8 cellular contexts compared by ENCODE assay signal in genomic region chr3:32421991-32422859, GRCh38. TPM values are rescaled to one million over a fixed set of nuclear protein-coding genes. Genes with fewer than 3 reads are reported as not detected.
DNase-seq lines count a peak whose midpoint lies in the region; ATAC-seq and TF ChIP-seq lines count a peak whose summit lies in the region.

No MANE protein-coding gene starts in this region.

- in situ Hi-C loops in Caki2 (cut with HindIII; ENCODE audit: low pct_unique_long_range_greater_than_20kb, low sequenced_read_pairs): no loop called here

- H3K27ac Mint-ChIP-seq in stimulated activated naive CD8-positive, alpha-beta T cell treated with anti-CD3 and anti-CD28 coated beads, Interleukin-15, amount 100 ng/mL, for 72 hours: peak overlapping the region in 1 of 2 donors; percentile 4

- H3K4me3 ChIP-seq in MM.1S (ENCODE audit: low read length) (0 out of 2 replicates have a peak overlapping the region, but pooled peaks have one; percentile 24), adipocyte (ENCODE audit: low read length) (peak overlapping the region; percentile 18), hepatocyte (no peak overlapping the region)

- H3K4me3 Mint-ChIP-seq in stimulated activated naive CD8-positive, alpha-beta T cell treated with anti-CD3 and anti-CD28 coated beads, Interleukin-15, amount 100 ng/mL, for 72 hours: peak overlapping the region; percentile 31 to 82

- peaks cover 29% of the 10 kb centered on the region for H3F3A ChIP-seq in MM.1S (ENCODE audit: insufficient read depth, low read length)

- WGBS in hepatocyte (ENCODE audit: low lambda C conversion rate, missing lambda C conversion rate): 66% methylated on average over 10 of the region's 10 CpGs

- H3K9ac ChIP-seq in MM.1S (ENCODE audit: low read length): no peak overlapping the region
- no peak overlapping the region for H3K9ac ChIP-seq in adipocyte (ENCODE audit: low read length)

- ATAC-seq in stimulated activated naive CD8-positive, alpha-beta T cell treated with anti-CD3 and anti-CD28 coated beads, Interleukin-15, amount 100 ng/mL, for 72 hours: no peak
- ATAC-seq in HG03460 (IDR thresholded peaks at IDR 0.05; ENCODE audit: unreplicated experiment): no peak
- no peak for ATAC-seq in GM21723 (IDR thresholded peaks at IDR 0.05; ENCODE audit: unreplicated experiment)
- ATAC-seq in GM19035 (IDR thresholded peaks at IDR 0.05; ENCODE audit: unreplicated experiment): no peak

- H3K27me3 ChIP-seq in MM.1S (replicated peaks; ENCODE audit: insufficient read depth, low read length) (no peaks in the 10 kb centered on the region), adipocyte (replicated peaks; ENCODE audit: control insufficient read depth, insufficient read depth, low read length) (no peaks in the 10 kb centered on the region), hepatocyte (no peaks in the 10 kb centered on the region)

- peaks cover 98% of the 10 kb centered on the region for H3K4me1 Mint-ChIP-seq in stimulated activated naive CD8-positive, alpha-beta T cell treated with anti-CD3 and anti-CD28 coated beads, Interleukin-15, amount 100 ng/mL, for 72 hours

- H3K27me3 Mint-ChIP-seq in stimulated activated naive CD8-positive, alpha-beta T cell treated with anti-CD3 and anti-CD28 coated beads, Interleukin-15, amount 100 ng/mL, for 72 hours: no peaks in the 10 kb centered on the region

- no peaks in the 10 kb centered on the region for H3K9me3 Mint-ChIP-seq in stimulated activated naive CD8-positive, alpha-beta T cell treated with anti-CD3 and anti-CD28 coated beads, Interleukin-15, amount 100 ng/mL, for 72 hours

- H3K9me3 ChIP-seq in MM.1S (replicated peaks; ENCODE audit: insufficient read depth, low read length): no peaks in the 10 kb centered on the region
- no peaks in the 10 kb centered on the region for H3K9me3 ChIP-seq in adipocyte (ENCODE audit: control insufficient read depth, low read length)
- H3K9me3 ChIP-seq in hepatocyte (ENCODE audit: low read depth): no peaks in the 10 kb centered on the region

- H3K9me2 ChIP-seq in MM.1S (replicated peaks; ENCODE audit: insufficient read depth, low read length): no peaks in the 10 kb centered on the region
- H3K9me2 ChIP-seq in hepatocyte (replicated peaks; ENCODE audit: insufficient read depth): no peaks in the 10 kb centered on the region

- DNase-seq in Caki2 (ENCODE audit: low read depth) (peak; percentile 96), MM.1S (no peak), adipocyte (ENCODE audit: low read depth) (peak; percentile 90), hepatocyte (ENCODE audit: low spot score) (no peak)
- no peak for DNase-seq in stimulated activated naive CD8-positive, alpha-beta T cell treated with anti-CD3 and anti-CD28 coated beads, Interleukin-15, amount 100 ng/mL, for 72 hours

- no peak overlapping the region for H2AFZ ChIP-seq in MM.1S (ENCODE audit: low read length)
- no peak overlapping the region for H2AFZ ChIP-seq in hepatocyte

- H4K20me1 ChIP-seq in MM.1S (ENCODE audit: insufficient read depth, low read length): no peaks in the 10 kb centered on the region
- no peaks in the 10 kb centered on the region for H4K20me1 ChIP-seq in hepatocyte (ENCODE audit: insufficient read depth, poor library complexity, severe bottlenecking)

- no peaks in the 10 kb centered on the region for H3K79me2 ChIP-seq in MM.1S (ENCODE audit: low read length)
- H3K79me2 ChIP-seq in hepatocyte: peaks cover 58% of the 10 kb centered on the region

- H3K27ac ChIP-seq in MM.1S (ENCODE audit: low read length) (peak overlapping the region; percentile 90; the same call in 1 of the 2 replicates), hepatocyte (peak overlapping the region; percentile 88)

- H3K4me2 ChIP-seq in MM.1S (ENCODE audit: low read depth, low read length) (peak overlapping the region; percentile 58), hepatocyte (no peak overlapping the region)

- H3K36me3 ChIP-seq in MM.1S (replicated peaks; ENCODE audit: insufficient read depth, low read length): no peaks in the 10 kb centered on the region
- H3K36me3 ChIP-seq in adipocyte (ENCODE audit: control insufficient read depth, insufficient read depth, low read length, severe bottlenecking): no peaks in the 10 kb centered on the region
- no peaks in the 10 kb centered on the region for H3K36me3 ChIP-seq in hepatocyte (replicated peaks; ENCODE audit: insufficient read depth, low read depth)

- TF ChIP-seq CTCF in MM.1S (IDR thresholded peaks at IDR 0.05; ENCODE audit: low read length) (no peak), hepatocyte (IDR thresholded peaks at IDR 0.05; ENCODE audit: poor library complexity) (no peak)

- H3K4me1 ChIP-seq in MM.1S (ENCODE audit: low read length) (peaks cover 34% of the 10 kb centered on the region), adipocyte (ENCODE audit: control insufficient read depth, insufficient read depth, low read length) (peaks cover 30% of the 10 kb centered on the region), hepatocyte (ENCODE audit: insufficient read depth) (peaks cover 27% of the 10 kb centered on the region)

RNA-seq across cellular contexts. Expression of gene CMTM7, which starts 30.6 kb away (rescaled TPM):
- 1.4 and 15.5 TPM in 2 replicates for total RNA-seq in Caki2 (2014; rRNA removed; shearing (Covaris generic); ENCODE audit: low replicate concordance)
- total RNA-seq in hepatocyte: 6.1 and 11.4 TPM in 2 replicates
- 62.5 and 63.0 TPM in 2 replicates for polyA plus RNA-seq in hepatocyte

Comparison
In these comparisons a context has a peak if more than half of its experiments do, and no peak if none do; other contexts are left out.
1. DNase-seq: peak in Caki2 (single experiment) and adipocyte (single experiment); none in MM.1S (single experiment), hepatocyte (single experiment) and stimulated activated naive CD8-positive, alpha-beta T cell treated with anti-CD3 and anti-CD28 coated beads, Interleukin-15, amount 100 ng/mL, for 72 hours (0 of 2).